ENCODE assay signal across 33 cellular contexts in genomic region chr9:90502134-90502533, GRCh38.
"Had no signal": no experiment of that assay in that cellular context is flagged by ENCODE, and none has a peak within 500 bp of the region (broad histone marks: within the 10 kb centered on the region; RNA-seq: fewer than 3 reads in every experiment).

No MANE protein-coding gene starts in this region.

- H3K4me3 Mint-ChIP-seq: activated CD4-positive, alpha-beta memory T cell treated with anti-CD3 and anti-CD28 coated beads, Interleukin-2, amount 10 ng/mL, durations not matched to agents 7 days and 5 days; activated CD4-positive, alpha-beta T cell treated with anti-CD3 and anti-CD28 coated beads, Interleukin-2, amount 10 ng/mL, durations not matched to agents 7 days and 5 days; activated T-cell treated with anti-CD3 and anti-CD28 coated beads, Interleukin-2, amount 50 U/mL, for 4 hours; activated T-helper 17 cell treated with anti-CD3 and anti-CD28 coated beads, Interleukin-2, amount 50 U/mL, for 72 hours; natural killer cell; stimulated activated naive B cell treated with anti-CD40 and anti-IgM and Interleukin-4, amounts not matched to agents 10 μg/mL and 1 μg/mL and 100 μg/mL, for 72 hours had no signal

- H3K4me2 ChIP-seq: smooth muscle cell had no signal

- H3K27me3 ChIP-seq: heart left ventricle, sigmoid colon, suprapubic skin, tibial artery, upper lobe of right lung had no signal

- FAIRE-seq: astrocyte, TTC549 had no signal

- H3K27ac ChIP-seq: heart left ventricle, lower lobe of right lung, parathyroid adenoma, psoas muscle, sigmoid colon, suprapubic skin, tibial artery, upper lobe of right lung, WERI-Rb-1 had no signal

- DNase-seq: activated CD4-positive, alpha-beta memory T cell treated with anti-CD3 and anti-CD28 coated beads, Interleukin-2, amount 10 ng/mL, durations not matched to agents 7 days and 5 days; activated CD4-positive, alpha-beta T cell treated with anti-CD3 and anti-CD28 coated beads, Interleukin-2, amount 10 ng/mL, durations not matched to agents 7 days and 5 days; activated CD4-positive, CD25-positive, alpha-beta regulatory T cell treated with anti-CD3 and anti-CD28 coated beads, Interleukin-2, amount 50 U/mL, for 72 hours; activated CD8-positive, alpha-beta memory T cell treated with anti-CD3 and anti-CD28 coated beads, Interleukin-2, amount 50 U/mL, for 48 hours; activated gamma-delta T cell treated with Interleukin-2 at 50 U/mL for 16 hours; activated naive CD4-positive, alpha-beta T cell treated with anti-CD3 and anti-CD28 coated beads, Interleukin-2, amount 50 U/mL, for 16 hours; activated T-cell treated with anti-CD3 and anti-CD28 coated beads, Interleukin-2, amount 50 U/mL, for 4 hours; amniotic stem cell; caudate nucleus; foreskin fibroblast; heart left ventricle; hypothalamus; lower lobe of right lung; mesenchymal stem cell; natural killer cell; nucleus accumbens; psoas muscle; sigmoid colon; stimulated activated CD4-positive, alpha-beta T cell treated with anti-CD3 and anti-CD28 coated beads, Interleukin-15, amount 100 ng/mL, for 24 hours; stimulated activated CD4-positive, alpha-beta T cell treated with anti-CD3 and anti-CD28 coated beads, Interleukin-2, amount 100 ng/mL, for 24 hours; stimulated activated naive B cell treated with anti-CD40 and anti-IgM and Interleukin-4, amounts not matched to agents 10 μg/mL and 1 μg/mL and 100 μg/mL, for 72 hours; T-helper 1 cell; tibial artery; upper lobe of right lung; WERI-Rb-1 had no signal

- H3K9ac ChIP-seq: parathyroid adenoma had no signal

- H3K4me3 ChIP-seq: heart left ventricle, lower lobe of right lung, psoas muscle, sigmoid colon, smooth muscle cell, suprapubic skin, tibial artery, upper lobe of right lung had no signal

- H3K4me1 Mint-ChIP-seq: activated CD4-positive, alpha-beta T cell treated with anti-CD3 and anti-CD28 coated beads, Interleukin-2, amount 10 ng/mL, durations not matched to agents 7 days and 5 days; activated T-helper 17 cell treated with anti-CD3 and anti-CD28 coated beads, Interleukin-2, amount 50 U/mL, for 72 hours; natural killer cell; stimulated activated naive B cell treated with anti-CD40 and anti-IgM and Interleukin-4, amounts not matched to agents 10 μg/mL and 1 μg/mL and 100 μg/mL, for 72 hours had no signal

- H3K36me3 ChIP-seq: heart left ventricle, lower lobe of right lung, sigmoid colon, suprapubic skin, tibial artery, upper lobe of right lung, WERI-Rb-1 had no signal

- H3K27ac Mint-ChIP-seq: activated CD4-positive, alpha-beta memory T cell treated with anti-CD3 and anti-CD28 coated beads, Interleukin-2, amount 10 ng/mL, durations not matched to agents 7 days and 5 days; activated CD4-positive, alpha-beta T cell treated with anti-CD3 and anti-CD28 coated beads, Interleukin-2, amount 10 ng/mL, durations not matched to agents 7 days and 5 days; activated T-helper 17 cell treated with anti-CD3 and anti-CD28 coated beads, Interleukin-2, amount 50 U/mL, for 72 hours; natural killer cell; stimulated activated naive B cell treated with anti-CD40 and anti-IgM and Interleukin-4, amounts not matched to agents 10 μg/mL and 1 μg/mL and 100 μg/mL, for 72 hours had no signal

- H2AFZ ChIP-seq: parathyroid adenoma had no signal

- H3K79me2 ChIP-seq: parathyroid adenoma had no signal

- H3K4me1 ChIP-seq: heart left ventricle, lower lobe of right lung, parathyroid adenoma, psoas muscle, sigmoid colon, suprapubic skin, tibial artery, upper lobe of right lung had no signal

- H3K36me3 Mint-ChIP-seq: natural killer cell; stimulated activated naive B cell treated with anti-CD40 and anti-IgM and Interleukin-4, amounts not matched to agents 10 μg/mL and 1 μg/mL and 100 μg/mL, for 72 hours had no signal

- ATAC-seq: activated T-cell treated with anti-CD3 and anti-CD28 coated beads, Interleukin-2, amount 50 U/mL, for 4 hours; activated T-helper 17 cell treated with anti-CD3 and anti-CD28 coated beads, Interleukin-2, amount 50 U/mL, for 72 hours; esophagus mucosa; heart left ventricle; left lobe of liver; lower lobe of right lung; natural killer cell; psoas muscle; stimulated activated naive B cell treated with anti-CD40 and anti-IgM and Interleukin-4, amounts not matched to agents 10 μg/mL and 1 μg/mL and 100 μg/mL, for 72 hours; upper lobe of right lung had no signal

- H3K9me3 Mint-ChIP-seq: activated CD4-positive, alpha-beta T cell treated with anti-CD3 and anti-CD28 coated beads, Interleukin-2, amount 10 ng/mL, durations not matched to agents 7 days and 5 days; activated T-cell treated with anti-CD3 and anti-CD28 coated beads, Interleukin-2, amount 50 U/mL, for 4 hours; activated T-helper 17 cell treated with anti-CD3 and anti-CD28 coated beads, Interleukin-2, amount 50 U/mL, for 72 hours; natural killer cell; stimulated activated naive B cell treated with anti-CD40 and anti-IgM and Interleukin-4, amounts not matched to agents 10 μg/mL and 1 μg/mL and 100 μg/mL, for 72 hours had no signal

- H3K9me3 ChIP-seq: heart left ventricle, lower lobe of right lung, psoas muscle, sigmoid colon, suprapubic skin, tibial artery, upper lobe of right lung had no signal

- H3K27me3 Mint-ChIP-seq: activated CD4-positive, alpha-beta memory T cell treated with anti-CD3 and anti-CD28 coated beads, Interleukin-2, amount 10 ng/mL, durations not matched to agents 7 days and 5 days had no signal
